Comparison of ENCODE assay signal across 8 cellular contexts in the genomic region with DNA sequence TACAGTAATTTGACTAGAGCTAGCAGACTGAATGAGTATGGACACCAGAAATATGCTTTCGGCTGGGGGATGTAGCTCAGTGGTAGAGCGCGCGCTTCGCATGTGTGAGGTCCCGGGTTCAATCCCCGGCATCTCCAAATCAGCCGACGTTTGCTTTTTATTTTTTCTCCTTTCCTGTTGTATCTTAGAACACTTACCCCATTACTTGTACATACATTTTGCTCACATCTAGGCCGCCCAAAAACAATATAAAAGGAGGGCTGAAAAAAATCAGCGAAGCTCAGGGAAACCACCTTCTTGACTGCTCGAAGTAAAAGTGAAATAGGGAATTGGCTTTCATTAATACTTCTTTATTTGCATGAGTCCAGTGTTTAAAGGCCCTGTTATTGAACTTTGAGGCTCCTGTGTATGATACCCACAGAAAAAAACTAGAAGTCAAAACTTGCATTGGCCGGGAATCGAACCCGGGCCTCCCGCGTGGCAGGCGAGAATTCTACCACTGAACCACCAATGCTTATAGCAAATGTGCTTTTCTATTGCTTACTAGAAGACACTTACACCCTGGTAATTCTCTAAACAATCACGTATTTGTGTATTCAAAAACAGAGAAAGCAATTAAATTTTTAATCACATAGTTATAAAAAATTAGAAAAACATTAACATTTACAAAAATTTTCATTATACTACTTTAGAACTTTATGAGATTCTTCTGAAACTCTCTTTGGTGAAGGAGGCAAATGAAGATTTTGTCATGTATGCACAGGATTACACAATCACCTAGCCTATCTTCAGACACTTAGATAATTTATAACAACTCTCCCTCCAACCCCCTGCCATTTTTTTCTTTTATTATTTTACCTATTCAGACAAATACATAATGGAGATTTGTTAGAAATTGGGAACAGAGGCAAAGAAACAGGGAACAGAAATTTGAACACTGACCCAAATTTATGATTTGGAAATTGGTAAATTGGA. TPM values are rescaled to one million over a fixed set of nuclear protein-coding genes. Genes with fewer than 3 reads are reported as not detected.
DNase-seq lines count a peak whose midpoint lies in the region; ATAC-seq and TF ChIP-seq lines count a peak whose summit lies in the region.

No MANE protein-coding gene starts in this region.

- H3K27me3 ChIP-seq in ascending aorta (no peaks in the 10 kb centered on the region), right cardiac atrium (ENCODE audit: control insufficient read depth, insufficient read depth) (no peaks in the 10 kb centered on the region), psoas muscle (ENCODE audit: insufficient read depth in 3 of 3, low read length in 2 of 3) (no peaks in the 10 kb centered on the region)

- H3K9me3 ChIP-seq in ascending aorta (no peaks in the 10 kb centered on the region), right cardiac atrium (ENCODE audit: control insufficient read depth, low read length) (no peaks in the 10 kb centered on the region), psoas muscle (no peaks in the 10 kb centered on the region)

- H3K27ac ChIP-seq in ascending aorta (peak overlapping the region; percentile 87 to 99), right cardiac atrium (ENCODE audit: low read length) (peak overlapping the region; percentile 82), psoas muscle (peak overlapping the region; percentile 95)

- intact Hi-C loops in ascending aorta (cut with DNase I): loop anchor here (1.0 kb wide), 3 partner anchors 35 to 67 kb away; a partner anchor contains a TSS
- intact Hi-C loops in right cardiac atrium (cut with DNase I): loop anchor here in 2 of 4 donors (2.0 to 5.0 kb wide), 2 partner anchors 64 to 66 kb away; no protein-coding TSS in a partner anchor
- intact Hi-C loops in psoas muscle (cut with DNase I): loop anchor here (1.0 to 5.0 kb wide), 3 partner anchors 35 to 66 kb away; a partner anchor contains a TSS

- TF ChIP-seq CTCF in GM13976 (IDR thresholded peaks at IDR 0.05; ENCODE audit: borderline replicate concordance, control extremely low read depth, extremely low read depth, insufficient read depth, missing control alignments) (no peak), ascending aorta (IDR thresholded peaks at IDR 0.05) (no peak), psoas muscle (IDR thresholded peaks at IDR 0.05) (no peak)

- peak overlapping the region; percentile 88 for H3K4me3 Mint-ChIP-seq in T-helper 2 cell treated with Interferon-gamma antibody and Interleukin-4, amounts not matched to agents 5 μg/mL and 100 μg/mL, for 36 hours

- H3K4me1 Mint-ChIP-seq in T-helper 2 cell treated with Interferon-gamma antibody and Interleukin-4, amounts not matched to agents 5 μg/mL and 100 μg/mL, for 36 hours (ENCODE audit: low read depth): peaks cover 31% of the 10 kb centered on the region

- peaks cover 0 to 4% of the 10 kb centered on the region in 2 donors for H3K4me1 ChIP-seq in ascending aorta
- no peaks in the 10 kb centered on the region for H3K4me1 ChIP-seq in right cardiac atrium (ENCODE audit: control insufficient read depth, insufficient read depth, low read length)
- H3K4me1 ChIP-seq in psoas muscle: peaks cover 26% of the 10 kb centered on the region

- peak overlapping the region; percentile 56 to 96 for H3K4me3 ChIP-seq in ascending aorta
- H3K4me3 ChIP-seq in right cardiac atrium (ENCODE audit: low read length): peak overlapping the region; percentile 97
- H3K4me3 ChIP-seq in psoas muscle: peak overlapping the region; percentile 85

- no peaks in the 10 kb centered on the region for H3K36me3 Mint-ChIP-seq in T-helper 2 cell treated with Interferon-gamma antibody and Interleukin-4, amounts not matched to agents 5 μg/mL and 100 μg/mL, for 36 hours (ENCODE audit: low read depth)

- in situ Hi-C loops in GM13976 (cut with MboI; ENCODE audit: low sequenced_read_pairs, unreplicated experiment): no loop called here

- H3K27me3 Mint-ChIP-seq in T-helper 2 cell treated with Interferon-gamma antibody and Interleukin-4, amounts not matched to agents 5 μg/mL and 100 μg/mL, for 36 hours (ENCODE audit: low read depth): peaks cover 10% of the 10 kb centered on the region

- peak overlapping the region; percentile 93 for H3K27ac Mint-ChIP-seq in T-helper 2 cell treated with Interferon-gamma antibody and Interleukin-4, amounts not matched to agents 5 μg/mL and 100 μg/mL, for 36 hours

- WGBS in right cardiac atrium: under 1% methylated on average over 19 of the region's 19 CpGs
- 1 to 2% (median 1%) methylated on average over 19 of the region's 19 CpGs for WGBS in psoas muscle, 3 donors

- DNase-seq in GM13976 (ENCODE audit: low spot score) (peak; percentile 58), NCI-H1694 treated with DMSO at 0.1 percent for 48 hours (lab: John Stamatoyannopoulos, UW) (peak; percentile 94), ascending aorta (ENCODE audit: low spot score in 2 of 2) (peak in 1 of 2 donors; percentile 88), right cardiac atrium (peak; percentile 55 to 83 (median 82)), psoas muscle (peak; percentile 63 to 78), ureter (ENCODE audit: low spot score) (peak; percentile 90)
- peak; percentile 75 for DNase-seq in T-helper 2 cell treated with Interferon-gamma antibody and Interleukin-4, amounts not matched to agents 5 μg/mL and 100 μg/mL, for 36 hours (ENCODE audit: low spot score)

- H3K36me3 ChIP-seq in ascending aorta (no peaks in the 10 kb centered on the region), psoas muscle (ENCODE audit: insufficient read depth in 1 of 2, low read depth in 1 of 2) (no peaks in the 10 kb centered on the region)

- H3K9me3 Mint-ChIP-seq in T-helper 2 cell treated with Interferon-gamma antibody and Interleukin-4, amounts not matched to agents 5 μg/mL and 100 μg/mL, for 36 hours: no peaks in the 10 kb centered on the region

- ATAC-seq in HG02938 (IDR thresholded peaks at IDR 0.05; ENCODE audit: unreplicated experiment) (peak; percentile 70), right cardiac atrium (peak; percentile 94 to 95), psoas muscle (peak; percentile 84 to 91 (median 87))

RNA-seq across cellular contexts. Expression of a gene that starts 35.2 kb away (rescaled TPM):
- 20.0 TPM for total RNA-seq in ascending aorta
- total RNA-seq in right cardiac atrium: 10 to 100 TPM; 14.1 to 22.3 (median 16.9) TPM
- 6.0 TPM for polyA plus RNA-seq in right cardiac atrium
- 10 to 100 TPM; 16.3 to 86.6 (median 35.8) TPM for total RNA-seq in psoas muscle
- polyA plus RNA-seq in psoas muscle: 10 to 100 TPM in 1 of 3 donors, 1 to 10 TPM in 2; 6.3 to 24.0 (median 8.6) TPM
- 58.2 TPM for total RNA-seq in ureter
